Comparison of ENCODE assay signal across 8 cellular contexts in the genomic region with DNA sequence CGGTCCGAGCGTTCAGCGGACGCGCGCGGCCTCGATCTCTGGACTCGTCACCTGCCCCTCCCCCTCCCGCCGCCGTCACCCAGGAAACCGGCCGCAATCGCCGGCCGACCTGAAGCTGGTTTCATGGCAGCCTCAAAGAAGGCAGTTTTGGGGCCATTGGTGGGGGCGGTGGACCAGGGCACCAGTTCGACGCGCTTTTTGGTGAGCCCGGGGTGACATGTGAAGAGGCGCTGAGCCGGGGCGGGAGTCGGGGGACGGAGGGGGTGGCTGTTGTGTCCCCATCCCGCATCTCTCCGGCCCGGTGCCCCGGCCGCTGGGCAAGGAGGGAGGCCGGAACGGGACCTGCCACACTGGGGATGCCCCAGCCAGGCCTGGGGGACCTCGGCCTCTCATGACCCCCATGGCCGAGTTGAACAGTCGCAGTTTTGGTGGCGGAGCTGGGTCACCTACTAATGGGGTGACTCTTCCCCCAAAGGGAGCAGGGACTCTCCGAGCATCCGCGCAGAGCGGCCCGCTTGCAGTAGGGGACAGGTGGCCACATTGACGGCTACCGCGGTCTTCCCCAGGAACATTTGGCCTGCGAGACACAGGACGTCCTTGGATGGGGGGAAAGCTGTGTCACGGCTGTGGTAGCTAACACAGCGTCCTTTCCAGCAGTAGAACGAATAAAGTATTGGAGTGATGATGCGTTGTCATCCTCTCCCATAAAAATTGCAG. TPM values are rescaled to one million over a fixed set of nuclear protein-coding genes. Genes with fewer than 3 reads are reported as not detected.
A peak's percentile ranks its signal among the peaks of the same experiment; 100 is the strongest.
DNase-seq lines count a peak whose midpoint lies in the region; ATAC-seq and TF ChIP-seq lines count a peak whose summit lies in the region.

A gene (plus strand): TSS at position 9 of the 717 bp plus-strand sequence. CDS start 115 bp downstream, at position 124.

- CTCF ChIA-PET in activated CD4-positive, alpha-beta T cell treated with anti-CD3 and anti-CD28 coated beads, Interleukin-2, amount 10 ng/mL, durations not matched to agents 7 days and 5 days (lab: Charles Lee), result interaction anchor here (1.1 kb wide), 1 partner anchor 59 kb away, joined by 3 read pairs; no protein-coding TSS in a partner anchor
- CTCF ChIA-PET in Panc1 (lab: Charles Lee), result no interaction called here

- H3K27ac ChIP-seq in Panc1 (ENCODE audit: low read length), result no peak within 1 kb of the TSS
- H3K27ac ChIP-seq in breast epithelium, result peak within 1 kb of the TSS; percentile 71 to 72
- H3K27ac ChIP-seq in layer of hippocampus (ENCODE audit: low read depth, low read length), result peak within 1 kb of the TSS; percentile 53

- in situ Hi-C loops in Panc1 (cut with HindIII; ENCODE audit: low pct_unique_long_range_greater_than_20kb, low sequenced_read_pairs), result no loop called here

- BruUV-seq in Panc1 (replicated peaks; lab: Mats Ljungman, UMichigan), result no TSS peak

- no peaks in the 10 kb centered on the region for H3K9me3 Mint-ChIP-seq in activated CD4-positive, alpha-beta T cell treated with anti-CD3 and anti-CD28 coated beads, Interleukin-2, amount 10 ng/mL, durations not matched to agents 7 days and 5 days
- no peaks in the 10 kb centered on the region for H3K9me3 Mint-ChIP-seq in stimulated activated memory B cell treated with anti-CD40 and anti-IgM and Interleukin-4, amounts not matched to agents 10 μg/mL and 1 μg/mL and 100 μg/mL, for 72 hours

- H3K4me1 ChIP-seq in Panc1 (ENCODE audit: control insufficient read depth, insufficient read depth, low read length) (no peaks in the 10 kb centered on the region), breast epithelium (no peaks in the 10 kb centered on the region)

- intact Hi-C loops in Panc1 (cut with micrococcal nuclease; ENCODE audit: unreplicated experiment) (no loop called here), breast epithelium (cut with DNase I; ENCODE audit: low total_unique reads) (no loop called here)

- H3K36me3 ChIP-seq in Panc1 (ENCODE audit: control insufficient read depth, insufficient read depth, low read length) (no peaks in the 10 kb centered on the region), breast epithelium (no peaks in the 10 kb centered on the region)

- peaks cover 9% of the 10 kb centered on the region for H3K36me3 Mint-ChIP-seq in activated CD4-positive, alpha-beta T cell treated with anti-CD3 and anti-CD28 coated beads, Interleukin-2, amount 10 ng/mL, durations not matched to agents 7 days and 5 days (ENCODE audit: low read depth)
- no peaks in the 10 kb centered on the region for H3K36me3 Mint-ChIP-seq in stimulated activated memory B cell treated with anti-CD40 and anti-IgM and Interleukin-4, amounts not matched to agents 10 μg/mL and 1 μg/mL and 100 μg/mL, for 72 hours

- POLR2A ChIA-PET in activated CD4-positive, alpha-beta T cell treated with anti-CD3 and anti-CD28 coated beads, Interleukin-2, amount 10 ng/mL, durations not matched to agents 7 days and 5 days (lab: Charles Lee), result interaction anchor here (0.6 kb wide), 1 partner anchor 48 kb away, joined by 4 read pairs; no protein-coding TSS in a partner anchor
- POLR2A ChIA-PET in Panc1 (lab: Charles Lee), result no interaction called here

- H3K27me3 ChIP-seq in Panc1 (ENCODE audit: control insufficient read depth, insufficient read depth, low read length), result no peaks in the 10 kb centered on the region
- H3K27me3 ChIP-seq in breast epithelium, result peaks cover 0 to 4% of the 10 kb centered on the region in 2 donors
- H3K27me3 ChIP-seq in layer of hippocampus (ENCODE audit: control insufficient read depth, insufficient read depth, low read length), result no peaks in the 10 kb centered on the region

- H3K4me3 ChIP-seq in Panc1 (ENCODE audit: low read depth in 2 of 2, low read length in 2 of 2), result peak within 1 kb of the TSS; percentile 51 to 62
- peak within 1 kb of the TSS; percentile 53 to 67 (median 63) for H3K4me3 ChIP-seq in breast epithelium

- DNase-seq in activated CD4-positive, alpha-beta T cell treated with anti-CD3 and anti-CD28 coated beads, Interleukin-2, amount 10 ng/mL, durations not matched to agents 7 days and 5 days, result peak; percentile 16
- DNase-seq in activated CD4-positive, alpha-beta T cell treated with anti-CD3 and anti-CD28 coated beads, Interleukin-2, amount 50 U/mL, for 1 hour, result no peak
- DNase-seq in Panc1 (ENCODE audit: low read depth, low spot score) (no peak), breast epithelium (ENCODE audit: low spot score in 2 of 2) (no peak)
- DNase-seq in central memory CD4-positive, alpha-beta T cell, result no peak

- TF ChIP-seq POLR2A in breast epithelium (IDR thresholded peaks at IDR 0.05), result no peak

- peak within 1 kb of the TSS; percentile 97 for H3K27ac Mint-ChIP-seq in activated CD4-positive, alpha-beta T cell treated with anti-CD3 and anti-CD28 coated beads, Interleukin-2, amount 10 ng/mL, durations not matched to agents 7 days and 5 days
- peak within 1 kb of the TSS; percentile 89 for H3K27ac Mint-ChIP-seq in stimulated activated memory B cell treated with anti-CD40 and anti-IgM and Interleukin-4, amounts not matched to agents 10 μg/mL and 1 μg/mL and 100 μg/mL, for 72 hours

- H3K4me3 Mint-ChIP-seq in activated CD4-positive, alpha-beta T cell treated with anti-CD3 and anti-CD28 coated beads, Interleukin-2, amount 10 ng/mL, durations not matched to agents 7 days and 5 days, result peak within 1 kb of the TSS; percentile 82
- H3K4me3 Mint-ChIP-seq in stimulated activated memory B cell treated with anti-CD40 and anti-IgM and Interleukin-4, amounts not matched to agents 10 μg/mL and 1 μg/mL and 100 μg/mL, for 72 hours, result peak within 1 kb of the TSS; percentile 89

- H3K4me1 Mint-ChIP-seq in activated CD4-positive, alpha-beta T cell treated with anti-CD3 and anti-CD28 coated beads, Interleukin-2, amount 10 ng/mL, durations not matched to agents 7 days and 5 days, result peaks cover 58% of the 10 kb centered on the region
- peaks cover 29% of the 10 kb centered on the region for H3K4me1 Mint-ChIP-seq in stimulated activated memory B cell treated with anti-CD40 and anti-IgM and Interleukin-4, amounts not matched to agents 10 μg/mL and 1 μg/mL and 100 μg/mL, for 72 hours

- TF ChIP-seq CTCF in Panc1 (IDR thresholded peaks at IDR 0.05) (no peak), breast epithelium (IDR thresholded peaks at IDR 0.05) (no peak)

- no peaks in the 10 kb centered on the region for H3K27me3 Mint-ChIP-seq in activated CD4-positive, alpha-beta T cell treated with anti-CD3 and anti-CD28 coated beads, Interleukin-2, amount 10 ng/mL, durations not matched to agents 7 days and 5 days
- H3K27me3 Mint-ChIP-seq in stimulated activated memory B cell treated with anti-CD40 and anti-IgM and Interleukin-4, amounts not matched to agents 10 μg/mL and 1 μg/mL and 100 μg/mL, for 72 hours, result no peaks in the 10 kb centered on the region

- H3K9me3 ChIP-seq in Panc1 (ENCODE audit: control insufficient read depth, insufficient read depth, low read depth, low read length) (no peaks in the 10 kb centered on the region), breast epithelium (no peaks in the 10 kb centered on the region)

- peak; percentile 4 for ATAC-seq in HG02763 (IDR thresholded peaks at IDR 0.05; ENCODE audit: unreplicated experiment)
- ATAC-seq in Panc1, result peak; percentile 19; the same call in 1 of the 2 replicates
- ATAC-seq in stimulated activated memory B cell treated with anti-CD40 and anti-IgM and Interleukin-4, amounts not matched to agents 10 μg/mL and 1 μg/mL and 100 μg/mL, for 72 hours, result peak; percentile 11

RNA-seq across cellular contexts. Expression of the gene that starts here (rescaled TPM):
- total RNA-seq in activated CD4-positive, alpha-beta T cell treated with anti-CD3 and anti-CD28 coated beads, Interleukin-2, amount 10 ng/mL, durations not matched to agents 7 days and 5 days, result 10 to 100 TPM; 19.5 to 20.7 TPM
- total RNA-seq in Panc1 (2021; ENCODE audit: unreplicated experiment) (1.7 TPM), breast epithelium (10 to 100 TPM in 1 of 3 donors, 1 to 10 TPM in 2; 3.8 to 12.1 (median 6.9) TPM)
- polyA plus RNA-seq in Panc1 (2012; ENCODE audit: insufficient read length), result 0.63 TPM
